30 cellular contexts compared by ENCODE assay signal in genomic region chr16:74199066-74199841, GRCh38.
"Had no signal": no experiment of that assay in that cellular context is flagged by ENCODE, and none has a peak within 500 bp of the region (broad histone marks: within the 10 kb centered on the region; RNA-seq: fewer than 3 reads in every experiment).

No MANE protein-coding gene starts in this region.

- H3K4me2 ChIP-seq: SK-N-SH had no signal

- DNase-seq: activated CD4-positive, alpha-beta memory T cell treated with anti-CD3 and anti-CD28 coated beads, Interleukin-2, amount 10 ng/mL, durations not matched to agents 7 days and 5 days; activated CD4-positive, alpha-beta T cell treated with anti-CD3 and anti-CD28 coated beads for 1 hour; activated CD4-positive, alpha-beta T cell treated with anti-CD3 and anti-CD28 coated beads for 48 hours; activated CD4-positive, CD25-positive, alpha-beta regulatory T cell; activated CD8-positive, alpha-beta memory T cell treated with anti-CD3 and anti-CD28 coated beads for 24 hours; activated CD8-positive, alpha-beta memory T cell treated with anti-CD3 and anti-CD28 coated beads, Interleukin-2, amount 10 ng/mL, durations not matched to agents 7 days and 5 days; activated CD8-positive, alpha-beta memory T cell treated with anti-CD3 and anti-CD28 coated beads, Interleukin-2, amount 50 U/mL, for 48 hours; activated effector memory CD4-positive, alpha-beta T cell treated with Interleukin-2 at 50 U/mL for 16 hours; activated naive CD4-positive, alpha-beta T cell treated with anti-CD3 and anti-CD28 coated beads, Interleukin-2, amount 10 ng/mL, durations not matched to agents 7 days and 5 days; activated naive CD8-positive, alpha-beta T cell treated with anti-CD3 and anti-CD28 coated beads, Interleukin-2, amount 50 U/mL, for 24 hours; activated T-cell treated with anti-CD3 and anti-CD28 coated beads, Interleukin-2, amount 50 U/mL, for 48 hours; anterior cingulate cortex; brain microvascular endothelial cell; central memory CD4-positive, alpha-beta T cell; Kasumi-1; KG1; MG63; NCI-H1048; NCI-H1105 treated with DMSO at 0.1 percent for 48 hours; NCI-H1436; NCI-H1694; NCI-H1930; NCI-H2081 treated with DMSO at 0.1 percent for 48 hours; NCI-H345; NCI-H524 treated with DMSO at 0.1 percent for 48 hours; SHP77; SK-N-SH; WERI-Rb-1 had no signal

- ATAC-seq: activated CD8-positive, alpha-beta memory T cell treated with anti-CD3 and anti-CD28 coated beads, Interleukin-2, amount 10 ng/mL, durations not matched to agents 7 days and 5 days; activated naive CD8-positive, alpha-beta T cell treated with anti-CD3 and anti-CD28 coated beads, Interleukin-2, amount 50 U/mL, for 24 hours; Panc1 had no signal

- H3K36me3 ChIP-seq: brain microvascular endothelial cell, MG63, SJSA1, WERI-Rb-1 had no signal

- H3K9ac ChIP-seq: SK-N-SH had no signal

- H3K27me3 ChIP-seq: brain microvascular endothelial cell, MG63, SJSA1 had no signal

- H3K4me1 ChIP-seq: SJSA1 had no signal

- H3K4me3 ChIP-seq: MG63, SJSA1 had no signal

- H3K27ac ChIP-seq: brain microvascular endothelial cell, SJSA1, WERI-Rb-1 had no signal

- H3K9me3 ChIP-seq: MG63, SJSA1, SK-N-SH had no signal
